1 cellular context compared by ENCODE assay signal in the genomic region with DNA sequence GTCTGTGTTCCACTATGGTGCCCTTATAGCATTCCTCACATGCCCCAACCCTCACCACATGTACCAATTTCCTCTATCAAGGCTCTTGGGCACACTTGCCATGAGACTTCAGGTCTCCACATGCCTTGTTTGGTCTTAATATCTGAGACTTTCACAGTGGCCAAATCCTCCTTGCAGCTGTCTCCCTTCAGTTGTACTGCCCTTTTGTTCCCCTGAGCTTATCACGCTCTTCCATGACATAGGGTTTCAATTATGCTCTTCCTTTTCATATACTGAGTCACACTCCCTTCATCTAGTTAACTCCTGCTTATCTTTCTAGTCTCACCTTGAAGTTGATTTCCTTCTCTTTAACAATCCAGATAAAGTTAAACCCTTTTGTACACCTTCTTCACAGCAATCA.
TF ChIP-seq lines count a peak whose summit lies in the region.

No MANE protein-coding gene starts in this region.

TF ChIP-seq in H1, 55 proteins besides CTCF, POLR2A, EP300 and RAD21:
- TF ChIP-seq SUZ12 (IDR thresholded peaks at IDR 0.05; ENCODE audit: low read length) (no peak), KDM5A (IDR thresholded peaks at IDR 0.05; ENCODE audit: low read length) (no peak), POU5F1 (IDR thresholded peaks at IDR 0.05; ENCODE audit: low read depth, low read length) (no peak), NANOG (IDR thresholded peaks at IDR 0.05; ENCODE audit: insufficient read depth, low read depth, low read length, poor library complexity, severe bottlenecking) (no peak), CREB1 (IDR thresholded peaks at IDR 0.05) (no peak), CHD2 (IDR thresholded peaks at IDR 0.05; ENCODE audit: low read length) (no peak), JUN (IDR thresholded peaks at IDR 0.05; ENCODE audit: low read depth, low read length) (no peak), GTF2F1 (IDR thresholded peaks at IDR 0.05; ENCODE audit: borderline replicate concordance, low read depth, low read length) (no peak), KDM4A (IDR thresholded peaks at IDR 0.05; ENCODE audit: low read depth, low read length, severe bottlenecking) (no peak), NRF1 (IDR thresholded peaks at IDR 0.05; ENCODE audit: low read depth, low read length) (no peak), BRCA1 (IDR thresholded peaks at IDR 0.05; ENCODE audit: low read depth, low read length) (no peak), CHD1 (IDR thresholded peaks at IDR 0.05; ENCODE audit: low read depth, low read length) (no peak), CBX5 (IDR thresholded peaks at IDR 0.05; ENCODE audit: low read depth, low read length) (no peak), CEBPB (IDR thresholded peaks at IDR 0.05; ENCODE audit: low read depth, low read length) (no peak)
- TF ChIP-seq, protein P1, sequence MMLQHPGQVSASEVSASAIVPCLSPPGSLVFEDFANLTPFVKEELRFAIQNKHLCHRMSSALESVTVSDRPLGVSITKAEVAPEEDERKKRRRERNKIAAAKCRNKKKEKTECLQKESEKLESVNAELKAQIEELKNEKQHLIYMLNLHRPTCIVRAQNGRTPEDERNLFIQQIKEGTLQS (IDR thresholded peaks at IDR 0.05; ENCODE audit: insufficient read depth, low read depth, low read length), result no peak
- TF ChIP-seq, protein P2, sequence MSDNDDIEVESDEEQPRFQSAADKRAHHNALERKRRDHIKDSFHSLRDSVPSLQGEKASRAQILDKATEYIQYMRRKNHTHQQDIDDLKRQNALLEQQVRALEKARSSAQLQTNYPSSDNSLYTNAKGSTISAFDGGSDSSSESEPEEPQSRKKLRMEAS (IDR thresholded peaks at IDR 0.05), result no peak
TF ChIP-seq in H1: peak in this region for 0.
